ENCODE assay signal across 7 cellular contexts in the genomic region with DNA sequence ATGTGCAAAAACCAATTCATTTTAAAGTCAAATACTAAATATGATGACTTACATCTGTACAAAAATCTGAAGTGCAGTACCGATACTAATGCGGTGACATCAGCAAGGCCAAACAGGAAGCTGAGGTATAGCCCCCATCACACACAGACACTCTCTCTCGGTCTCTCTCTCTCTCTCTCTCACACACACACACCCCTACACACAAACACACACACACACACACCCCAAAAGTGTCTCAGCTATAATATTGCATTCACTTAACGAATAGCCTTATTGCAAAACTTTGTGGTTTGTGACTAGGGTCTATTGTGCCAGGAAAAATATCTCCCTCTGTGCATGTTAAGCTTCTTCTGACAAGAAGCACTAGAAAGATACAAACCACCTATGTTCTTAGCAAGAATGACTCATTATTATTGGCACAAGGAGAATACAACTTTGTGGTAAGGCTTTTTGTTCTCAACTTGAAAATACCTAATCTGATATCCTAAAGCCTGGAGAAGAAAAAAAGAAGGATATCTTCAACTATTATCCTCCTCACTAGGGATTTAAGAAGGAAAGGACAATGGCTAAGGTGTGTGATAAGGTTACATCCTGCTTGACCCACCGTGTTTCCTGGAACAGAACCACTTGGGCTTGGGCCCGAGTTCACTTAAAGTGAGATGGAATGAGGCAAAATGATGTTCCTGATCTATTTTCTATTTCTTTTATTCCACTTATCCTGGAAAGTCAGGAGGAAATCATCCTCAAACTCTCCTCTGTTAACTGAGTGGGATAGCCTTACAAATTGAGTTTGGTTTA.
DNase-seq lines count a peak whose midpoint lies in the region; ATAC-seq, FAIRE-seq and TF ChIP-seq lines count a peak whose summit lies in the region.

No MANE protein-coding gene starts in this region.

- H3K36me3 ChIP-seq in GM12878 (ENCODE audit: control insufficient read depth in 2 of 2, insufficient read depth in 2 of 2, low read length in 1 of 2) = no peaks in the 10 kb centered on the region

- RAD21 ChIA-PET in GM12878 (lab: Charles Lee; ENCODE audit: unreplicated experiment) = interaction anchor here (0.9 to 2.0 kb wide), 6 partner anchors 16 to 113 kb away, joined by 3 to 10 read pairs (median 3); no protein-coding TSS in a partner anchor

- H3K27ac Mint-ChIP-seq in natural killer cell = peak overlapping the region; percentile 88 to 90

- no peaks in the 10 kb centered on the region; the same call in 2 of the 3 replicates for H3K9me3 ChIP-seq in GM12878 (replicated peaks; ENCODE audit: control insufficient read depth, insufficient read depth, low read length)

- TF ChIP-seq RAD21 in GM12878 (IDR thresholded peaks at IDR 0.05; ENCODE audit: insufficient read depth, low read depth, low read length) = no peak

- H3K27ac ChIP-seq in GM12878 (ENCODE audit: control insufficient read depth, insufficient read depth) = peak overlapping the region; percentile 87

- WGBS in GM12878 (ENCODE audit: insufficient coverage, insufficient replicate concordance, low lambda C conversion rate, missing lambda C conversion rate) = 11% methylated on average over 6 of the region's 6 CpGs

- peak overlapping the region; percentile 89 for H3K4me2 ChIP-seq in GM12878 (ENCODE audit: control insufficient read depth, insufficient read depth)

- peak overlapping the region; percentile 82 for H3K4me3 Mint-ChIP-seq in natural killer cell

- peak; percentile 99 for DNase-seq in SIG-M5 treated with dmso at 0.1 percent for 504 hours (lab: John Stamatoyannopoulos, UW; ENCODE audit: unreplicated experiment)
- DNase-seq in GM12878 (ENCODE audit: low read depth, low spot score) = peak; percentile 79
- DNase-seq in natural killer cell = peak; percentile 54
- DNase-seq in GDM1 (lab: John Stamatoyannopoulos, UW) = no peak
- DNase-seq in RKO (ENCODE audit: low spot score) = no peak

- peaks cover 3 to 5% of the 10 kb centered on the region in 2 donors for H3K9me3 Mint-ChIP-seq in natural killer cell

- no peaks in the 10 kb centered on the region for H3K27me3 ChIP-seq in GM12878 (replicated peaks in 1 of 2; ENCODE audit: control insufficient read depth in 2 of 2, insufficient read depth in 2 of 2, low read length in 1 of 2)

- H3K4me1 Mint-ChIP-seq in natural killer cell = peaks cover 28 to 32% of the 10 kb centered on the region in 2 donors

- SMC1A ChIA-PET in GM12878 (lab: Charles Lee; ENCODE audit: uncharacterized antibody, unreplicated experiment) = interaction anchor here (0.6 to 4.9 kb wide), 12 partner anchors 10 to 115 kb away, joined by 3 to 29 read pairs (median 5); partner anchors contain the start of gene NIBAN1

- no peaks in the 10 kb centered on the region for H4K20me1 ChIP-seq in GM12878 (ENCODE audit: control insufficient read depth, insufficient read depth)

- peaks cover 30% of the 10 kb centered on the region for H3K4me1 ChIP-seq in GM12878 (ENCODE audit: control insufficient read depth, insufficient read depth, low read length)

- H3K36me3 Mint-ChIP-seq in natural killer cell = no peaks in the 10 kb centered on the region

- H2AFZ ChIP-seq in GM12878 (ENCODE audit: control insufficient read depth, low read depth, low read length) = peak overlapping the region; percentile 41; the same call in 1 of the 2 replicates

- TF ChIP-seq EP300 in GM12878 (IDR thresholded peaks at IDR 0.05; ENCODE audit: borderline replicate concordance in 1 of 2, control insufficient read depth in 1 of 2, low read depth in 2 of 2, low read length in 2 of 2) = peak; percentile 84 to 87

- TF ChIP-seq CTCF in GM12878 (IDR thresholded peaks at IDR 0.05 in 2 of 3, conservative IDR thresholded peaks at IDR 0.05 in 1 of 3; ENCODE audit: control insufficient read depth in 2 of 3, extremely low read depth in 1 of 3, insufficient read depth in 1 of 3, low read depth in 3 of 3, low read length in 3 of 3) = no peak
- no peak for TF ChIP-seq CTCF in natural killer cell (IDR thresholded peaks at IDR 0.05)

- no peak for TF ChIP-seq POLR2A in GM12878 (IDR thresholded peaks at IDR 0.05; ENCODE audit: low read depth, low read length)

- ATAC-seq in GM18867 (IDR thresholded peaks at IDR 0.05; ENCODE audit: unreplicated experiment) = peak; percentile 95
- ATAC-seq in HG02943 (IDR thresholded peaks at IDR 0.05; ENCODE audit: low read depth, unreplicated experiment) = peak; percentile 96
- peak; percentile 94 for ATAC-seq in GM12878
- ATAC-seq in natural killer cell = peak; percentile 86 to 91 (median 90)

- no peaks in the 10 kb centered on the region for H3K79me2 ChIP-seq in GM12878 (ENCODE audit: control insufficient read depth, insufficient read depth, low read length)

- no TSS peak for BruUV-seq in GM12878 (replicated peaks; lab: Mats Ljungman, UMichigan)

- H3K4me3 ChIP-seq in GM12878 = 0 out of 2 replicates have a peak overlapping the region, but pooled peaks have one; percentile 11

- H3K9ac ChIP-seq in GM12878 (ENCODE audit: control insufficient read depth, insufficient read depth, low read length) = 0 out of 2 replicates have a peak overlapping the region, but pooled peaks have one; percentile 30

- no peak for FAIRE-seq in GM12878 (lab: Jason Lieb, UNC)

- H3K27me3 Mint-ChIP-seq in natural killer cell (ENCODE audit: low read depth in 2 of 2) = no peaks in the 10 kb centered on the region

- intact Hi-C loops in GM12878 (cut with micrococcal nuclease; ENCODE audit: unreplicated experiment) (loop anchor here (1.0 to 5.0 kb wide), 5 partner anchors 15 to 115 kb away; partner anchors contain the start of gene EDEM3), natural killer cell (cut with micrococcal nuclease) (loop anchor here (1.0 kb wide), 3 partner anchors 23 to 106 kb away; no protein-coding TSS in a partner anchor)

- CTCF ChIA-PET in GM12878 (lab: Yijun Ruan, JAX) = interaction anchor here (1.4 kb wide), 1 partner anchor 62 kb away, joined by 5 read pairs; no protein-coding TSS in a partner anchor

- in situ Hi-C loops in GM12878 (cut with MboI) = no loop called here

- POLR2A ChIA-PET in GM12878 (lab: Charles Lee) = interaction anchor here (0.8 kb wide), 1 partner anchor 24 kb away, joined by 3 read pairs; no protein-coding TSS in a partner anchor

TF ChIP-seq in GM12878, 131 proteins besides CTCF, POLR2A, EP300 and RAD21 (continues in another document):
- TF ChIP-seq BRCA1 (IDR thresholded peaks at IDR 0.05; ENCODE audit: low read depth, low read length) (no peak), ATF2 (IDR thresholded peaks at IDR 0.05; ENCODE audit: low read length) (peak; percentile 98), KAT2A (conservative IDR thresholded peaks at IDR 0.05; ENCODE audit: control insufficient read depth, low read depth, low read length) (no peak), NR2F1 (conservative IDR thresholded peaks at IDR 0.05) (peak; percentile 42; the same call in 1 of the 2 replicates), HDAC6 (IDR thresholded peaks at IDR 0.05; ENCODE audit: unreplicated experiment) (no peak), ZNF207 (IDR thresholded peaks at IDR 0.05; ENCODE audit: borderline replicate concordance) (no peak), SPI1 (IDR thresholded peaks at IDR 0.05; ENCODE audit: borderline replicate concordance, insufficient read depth, low read depth, low read length) (no peak; the same call in 1 of the 2 replicates), YBX1 (IDR thresholded peaks at IDR 0.05) (no peak), IKZF1 (conservative IDR thresholded peaks at IDR 0.05) (peak; percentile 68), KLF5 (IDR thresholded peaks at IDR 0.05; ENCODE audit: partially characterized antibody) (peak; percentile 69)
- TF ChIP-seq, protein P1, sequence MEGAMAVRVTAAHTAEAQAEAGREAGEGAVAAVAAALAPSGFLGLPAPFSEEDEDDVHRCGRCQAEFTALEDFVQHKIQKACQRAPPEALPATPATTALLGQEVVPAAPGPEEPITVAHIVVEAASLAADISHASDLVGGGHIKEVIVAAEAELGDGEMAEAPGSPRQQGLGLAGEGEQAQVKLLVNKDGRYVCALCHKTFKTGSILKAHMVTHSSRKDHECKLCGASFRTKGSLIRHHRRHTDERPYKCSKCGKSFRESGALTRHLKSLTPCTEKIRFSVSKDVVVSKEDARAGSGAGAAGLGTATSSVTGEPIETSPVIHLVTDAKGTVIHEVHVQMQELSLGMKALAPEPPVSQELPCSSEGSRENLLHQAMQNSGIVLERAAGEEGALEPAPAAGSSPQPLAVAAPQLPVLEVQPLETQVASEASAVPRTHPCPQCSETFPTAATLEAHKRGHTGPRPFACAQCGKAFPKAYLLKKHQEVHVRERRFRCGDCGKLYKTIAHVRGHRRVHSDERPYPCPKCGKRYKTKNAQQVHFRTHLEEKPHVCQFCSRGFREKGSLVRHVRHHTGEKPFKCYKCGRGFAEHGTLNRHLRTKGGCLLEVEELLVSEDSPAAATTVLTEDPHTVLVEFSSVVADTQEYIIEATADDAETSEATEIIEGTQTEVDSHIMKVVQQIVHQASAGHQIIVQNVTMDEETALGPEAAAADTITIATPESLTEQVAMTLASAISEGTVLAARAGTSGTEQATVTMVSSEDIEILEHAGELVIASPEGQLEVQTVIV (IDR thresholded peaks at IDR 0.05; ENCODE audit: borderline replicate concordance, partially characterized antibody) = no peak
- TF ChIP-seq, protein P2, sequence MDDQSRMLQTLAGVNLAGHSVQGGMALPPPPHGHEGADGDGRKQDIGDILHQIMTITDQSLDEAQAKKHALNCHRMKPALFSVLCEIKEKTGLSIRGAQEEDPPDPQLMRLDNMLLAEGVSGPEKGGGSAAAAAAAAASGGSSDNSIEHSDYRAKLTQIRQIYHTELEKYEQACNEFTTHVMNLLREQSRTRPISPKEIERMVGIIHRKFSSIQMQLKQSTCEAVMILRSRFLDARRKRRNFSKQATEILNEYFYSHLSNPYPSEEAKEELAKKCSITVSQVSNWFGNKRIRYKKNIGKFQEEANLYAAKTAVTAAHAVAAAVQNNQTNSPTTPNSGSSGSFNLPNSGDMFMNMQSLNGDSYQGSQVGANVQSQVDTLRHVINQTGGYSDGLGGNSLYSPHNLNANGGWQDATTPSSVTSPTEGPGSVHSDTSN (IDR thresholded peaks at IDR 0.05; ENCODE audit: insufficient replicate concordance, low read depth, low read length) = peak; percentile 44

Comparison
In these comparisons a context has a peak if more than half of its experiments do, and no peak if none do; other contexts are left out.
1. DNase-seq: peak in SIG-M5 treated with dmso at 0.1 percent for 504 hours (single experiment), GM12878 (single experiment) and natural killer cell (single experiment); none in GDM1 (single experiment) and RKO (single experiment).
2. Peak in every context shown above with its lines, with median percentiles within 50 percentile points of each other: ATAC-seq.